In genomic region chr4:6291784-6292297, GRCh38 we compare ENCODE assay signal across 26 cellular contexts.
"Had no signal": no experiment of that assay in that cellular context is flagged by ENCODE, and none has a peak within 500 bp of the region (broad histone marks: within the 10 kb centered on the region; RNA-seq: fewer than 3 reads in every experiment).

No MANE protein-coding gene starts in this region.

- H3K9me3 Mint-ChIP-seq: central memory CD8-positive, alpha-beta T cell; effector memory CD8-positive, alpha-beta T cell; immature natural killer cell; mesothelial cell of epicardium; naive B cell; natural killer cell treated with Interleukin-12 subunit alpha and Interleukin-12 subunit beta and Interleukin-15 and Interleukin-18, amount 100 ng/mL, for 72 hours; neural crest cell; stimulated activated naive B cell treated with anti-CD40 and anti-IgM and Interleukin-4, amounts not matched to agents 10 μg/mL and 1 μg/mL and 100 μg/mL, for 72 hours had no signal

- H3K27ac Mint-ChIP-seq: immature natural killer cell; mesothelial cell of epicardium; natural killer cell treated with Interleukin-12 subunit alpha and Interleukin-12 subunit beta and Interleukin-15 and Interleukin-18, amount 100 ng/mL, for 72 hours; progenitor cell of endocrine pancreas; stimulated activated naive B cell treated with anti-CD40 and anti-IgM and Interleukin-4, amounts not matched to agents 10 μg/mL and 1 μg/mL and 100 μg/mL, for 72 hours had no signal

- H3K9ac ChIP-seq: parathyroid adenoma had no signal

- H3K27me3 ChIP-seq: colonic mucosa, esophagus squamous epithelium, stomach, thyroid gland had no signal

- H3K36me3 Mint-ChIP-seq: natural killer cell treated with Interleukin-12 subunit alpha and Interleukin-12 subunit beta and Interleukin-15 and Interleukin-18, amount 100 ng/mL, for 72 hours had no signal

- H3K9me3 ChIP-seq: colonic mucosa, esophagus squamous epithelium, mucosa of descending colon, stomach, thyroid gland had no signal

- DNase-seq: colonic mucosa; effector memory CD8-positive, alpha-beta T cell; erythroblast; esophagus squamous epithelium; foreskin melanocyte; hypothalamus; immature natural killer cell; islet precursor cell; kidney glomerular epithelial cell; left colon; mesenchymal stem cell; naive B cell; stimulated activated CD4-positive, alpha-beta T cell treated with anti-CD3 and anti-CD28 coated beads, Interleukin-4, amount 100 ng/mL, for 4 hours; stimulated activated naive B cell treated with anti-CD40 and anti-IgM and Interleukin-4, amounts not matched to agents 10 μg/mL and 1 μg/mL and 100 μg/mL, for 72 hours; stomach; thyroid gland; trophoblast cell had no signal

- H3K4me3 ChIP-seq: colonic mucosa, esophagus squamous epithelium, mucosa of descending colon, stomach, thyroid gland had no signal

- H3K27ac ChIP-seq: colonic mucosa, esophagus squamous epithelium, parathyroid adenoma, stomach, thyroid gland had no signal

- FAIRE-seq: endometrium had no signal

- ATAC-seq: effector memory CD8-positive, alpha-beta T cell; left colon; mucosa of descending colon; natural killer cell treated with Interleukin-12 subunit alpha and Interleukin-12 subunit beta and Interleukin-15 and Interleukin-18, amount 100 ng/mL, for 72 hours; sciatic nerve; stimulated activated naive B cell treated with anti-CD40 and anti-IgM and Interleukin-4, amounts not matched to agents 10 μg/mL and 1 μg/mL and 100 μg/mL, for 72 hours had no signal

- H3K79me2 ChIP-seq: parathyroid adenoma had no signal

- H3K36me3 ChIP-seq: colonic mucosa had no signal

- H3K4me1 Mint-ChIP-seq: central memory CD8-positive, alpha-beta T cell; immature natural killer cell; mesothelial cell of epicardium; naive B cell; neural crest cell; stimulated activated naive B cell treated with anti-CD40 and anti-IgM and Interleukin-4, amounts not matched to agents 10 μg/mL and 1 μg/mL and 100 μg/mL, for 72 hours had no signal

- H3K4me1 ChIP-seq: colonic mucosa, esophagus squamous epithelium, parathyroid adenoma, stomach had no signal

- H3K4me3 Mint-ChIP-seq: central memory CD8-positive, alpha-beta T cell; effector memory CD8-positive, alpha-beta T cell; immature natural killer cell; mesothelial cell of epicardium; naive B cell; natural killer cell treated with Interleukin-12 subunit alpha and Interleukin-12 subunit beta and Interleukin-15 and Interleukin-18, amount 100 ng/mL, for 72 hours; neural crest cell; stimulated activated naive B cell treated with anti-CD40 and anti-IgM and Interleukin-4, amounts not matched to agents 10 μg/mL and 1 μg/mL and 100 μg/mL, for 72 hours had no signal

- H2AFZ ChIP-seq: parathyroid adenoma had no signal

- H3K27me3 Mint-ChIP-seq: central memory CD8-positive, alpha-beta T cell; effector memory CD8-positive, alpha-beta T cell; naive B cell; natural killer cell treated with Interleukin-12 subunit alpha and Interleukin-12 subunit beta and Interleukin-15 and Interleukin-18, amount 100 ng/mL, for 72 hours; progenitor cell of endocrine pancreas; stimulated activated naive B cell treated with anti-CD40 and anti-IgM and Interleukin-4, amounts not matched to agents 10 μg/mL and 1 μg/mL and 100 μg/mL, for 72 hours had no signal
